ENCODE assay signal across 29 cellular contexts in genomic region chr2:163155925-163156324, GRCh38.
"Had no signal": no experiment of that assay in that cellular context is flagged by ENCODE, and none has a peak within 500 bp of the region (broad histone marks: within the 10 kb centered on the region; RNA-seq: fewer than 3 reads in every experiment).

No MANE protein-coding gene starts in this region.

- ATAC-seq: activated naive CD4-positive, alpha-beta T cell treated with anti-CD3 and anti-CD28 coated beads, Interleukin-2, amount 50 U/mL, for 72 hours; activated naive CD8-positive, alpha-beta T cell treated with anti-CD3 and anti-CD28 coated beads, Interleukin-2, amount 50 U/mL, for 24 hours; activated T-cell treated with anti-CD3 and anti-CD28 coated beads, Interleukin-2, amount 50 U/mL, for 4 hours; activated T-cell treated with anti-CD3 and anti-CD28 coated beads, Interleukin-2, amount 50 U/mL, for 72 hours; activated T-helper 17 cell treated with anti-CD3 and anti-CD28 coated beads, Interleukin-2, amount 50 U/mL, for 72 hours had no signal

- H3K27me3 ChIP-seq: adrenal gland, ascending aorta, body of pancreas, brain microvascular endothelial cell, breast epithelium, cardiac muscle cell had no signal

- DNase-seq: activated effector memory CD4-positive, alpha-beta T cell treated with anti-CD3 and anti-CD28 coated beads, Interleukin-2, amount 50 U/mL, for 16 hours; activated effector memory CD4-positive, alpha-beta T cell treated with Interleukin-2 at 50 U/mL for 16 hours; activated gamma-delta T cell; activated gamma-delta T cell treated with Interleukin-2 at 50 U/mL for 16 hours; activated naive CD4-positive, alpha-beta T cell; activated naive CD4-positive, alpha-beta T cell treated with anti-CD3 and anti-CD28 coated beads for 36 hours; activated naive CD4-positive, alpha-beta T cell treated with anti-CD3 and anti-CD28 coated beads, Interleukin-2, amount 10 ng/mL, durations not matched to agents 7 days and 5 days; activated naive CD4-positive, alpha-beta T cell treated with anti-CD3 and anti-CD28 coated beads, Interleukin-2, amount 50 U/mL, for 16 hours; activated naive CD4-positive, alpha-beta T cell treated with Interleukin-2 at 50 U/mL for 16 hours; activated naive CD8-positive, alpha-beta T cell treated with anti-CD3 and anti-CD28 coated beads for 36 hours; activated naive CD8-positive, alpha-beta T cell treated with anti-CD3 and anti-CD28 coated beads, Interleukin-2, amount 10 ng/mL, durations not matched to agents 7 days and 5 days; activated naive CD8-positive, alpha-beta T cell treated with anti-CD3 and anti-CD28 coated beads, Interleukin-2, amount 50 U/mL, for 24 hours; activated T-cell treated with anti-CD3 and anti-CD28 coated beads, Interleukin-2, amount 50 U/mL, for 24 hours; activated T-cell treated with anti-CD3 and anti-CD28 coated beads, Interleukin-2, amount 50 U/mL, for 4 hours; activated T-cell treated with anti-CD3 and anti-CD28 coated beads, Interleukin-2, amount 50 U/mL, for 48 hours; activated T-cell treated with anti-CD3 and anti-CD28 coated beads, Interleukin-2, amount 50 U/mL, for 72 hours; adrenal gland; amniotic stem cell; aorta; body of pancreas; brain microvascular endothelial cell; central memory CD4-positive, alpha-beta T cell; cerebellar nuclear complex had no signal

- H3K9me3 ChIP-seq: adrenal gland, ascending aorta, body of pancreas, breast epithelium had no signal

- H3K4me3 ChIP-seq: adrenal gland, ascending aorta, body of pancreas, breast epithelium, cardiac muscle cell had no signal

- FAIRE-seq: bronchial epithelial cell had no signal

- H3K36me3 ChIP-seq: adrenal gland, ascending aorta, brain microvascular endothelial cell, breast epithelium, cardiac muscle cell had no signal

- H3K4me1 ChIP-seq: adrenal gland, ascending aorta, body of pancreas, breast epithelium had no signal

- H3K27ac ChIP-seq: adrenal gland, ascending aorta, body of pancreas, brain microvascular endothelial cell, breast epithelium, cardiac muscle cell had no signal
